Comparison of ENCODE assay signal across 14 cellular contexts in the genomic region with DNA sequence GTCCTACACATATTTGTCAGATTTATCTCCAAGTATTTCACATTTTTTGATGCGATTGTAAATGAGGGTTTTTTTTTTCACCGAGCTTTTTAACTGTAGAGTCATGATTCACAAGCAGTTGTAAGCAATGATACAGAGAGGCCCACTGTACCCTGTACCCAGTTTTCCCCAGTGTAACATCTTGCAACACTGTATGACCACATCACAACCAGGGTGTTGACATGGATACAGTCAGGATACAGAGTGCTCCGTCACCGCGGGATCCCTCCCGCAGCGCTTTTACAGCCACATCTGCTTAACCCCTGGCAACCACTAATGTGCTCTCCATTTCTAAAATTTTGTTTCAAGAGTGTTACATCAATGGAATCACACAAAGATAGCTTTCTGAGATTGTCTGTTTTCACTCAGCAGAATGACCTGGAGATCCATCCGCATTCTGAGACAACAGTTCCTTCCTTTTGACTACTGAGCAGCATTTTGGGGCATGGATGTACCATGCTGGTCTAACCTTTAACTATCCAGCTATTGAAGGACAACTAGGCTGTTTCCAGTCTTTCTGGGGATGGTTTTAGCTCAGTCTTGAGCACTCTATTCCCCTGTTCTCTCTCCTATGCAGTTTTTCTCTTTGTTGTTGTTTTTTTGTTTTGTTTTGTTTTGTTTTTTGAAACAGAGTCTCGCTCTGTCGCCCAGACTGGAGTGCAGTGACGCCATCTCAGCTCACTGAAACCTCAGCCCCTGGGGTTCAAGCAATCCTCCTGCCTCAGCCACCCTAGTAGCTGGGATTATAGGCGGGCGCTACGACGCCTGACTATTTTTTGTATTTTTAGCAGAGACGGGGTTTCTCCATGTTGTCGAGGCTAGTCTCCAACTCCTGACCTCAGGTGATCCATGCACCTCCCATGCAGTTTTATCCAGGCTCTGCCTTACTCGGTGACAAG. TPM values are rescaled to one million over a fixed set of nuclear protein-coding genes. Genes with fewer than 3 reads are reported as not detected.
A peak's percentile ranks its signal among the peaks of the same experiment; 100 is the strongest.
DNase-seq lines count a peak whose midpoint lies in the region; ATAC-seq and TF ChIP-seq lines count a peak whose summit lies in the region.
"Had no signal": no experiment of that assay in that cellular context is flagged by ENCODE, and none has a peak within 500 bp of the region (broad histone marks: within the 10 kb centered on the region; RNA-seq: fewer than 3 reads in every experiment).

No MANE protein-coding gene starts in this region.

- H3K4me3 Mint-ChIP-seq in CD14-positive monocyte: no peak overlapping the region
- H3K4me3 Mint-ChIP-seq: T-helper 1 cell treated with Interleukin-12 subunit alpha and Interleukin-12 subunit beta and Interleukin-4 antibody, amounts not matched to agents 30 μg/mL and 1 μg/mL, for 36 hours had no signal

- H3K4me1 Mint-ChIP-seq in CD14-positive monocyte: no peaks in the 10 kb centered on the region

- ATAC-seq in HG02840 (IDR thresholded peaks at IDR 0.05; ENCODE audit: low FRiP score, unreplicated experiment) (no peak), GM21381 (IDR thresholded peaks at IDR 0.05; ENCODE audit: unreplicated experiment) (no peak), GM21515 (IDR thresholded peaks at IDR 0.05; ENCODE audit: unreplicated experiment) (no peak)
- ATAC-seq: right lobe of liver had no signal

- H4K20me1 ChIP-seq in osteoblast (ENCODE audit: insufficient read depth, low read length): no peaks in the 10 kb centered on the region

- H3K4me1 ChIP-seq in osteoblast (ENCODE audit: insufficient read depth, low read length): peaks cover 11% of the 10 kb centered on the region
- H3K4me1 ChIP-seq: right lobe of liver had no signal

- no peaks in the 10 kb centered on the region for H3K36me3 Mint-ChIP-seq in CD14-positive monocyte

- no peaks in the 10 kb centered on the region for H3K9me3 ChIP-seq in osteoblast (ENCODE audit: low read depth, low read length)
- H3K9me3 ChIP-seq: right lobe of liver had no signal

- no peaks in the 10 kb centered on the region for H3K9me3 Mint-ChIP-seq in CD14-positive monocyte
- H3K9me3 Mint-ChIP-seq: T-helper 1 cell treated with Interleukin-12 subunit alpha and Interleukin-12 subunit beta and Interleukin-4 antibody, amounts not matched to agents 30 μg/mL and 1 μg/mL, for 36 hours had no signal

- no peaks in the 10 kb centered on the region for H3K36me3 ChIP-seq in osteoblast (ENCODE audit: insufficient read depth, low read length)
- H3K36me3 ChIP-seq: right lobe of liver had no signal

- H3K4me3 ChIP-seq in Jurkat, Clone E6-1 (ENCODE audit: low read length): no peak overlapping the region
- no peak overlapping the region for H3K4me3 ChIP-seq in osteoblast (ENCODE audit: insufficient read depth, low read length)
- H3K4me3 ChIP-seq: right lobe of liver had no signal

- no peaks in the 10 kb centered on the region for H3K27me3 ChIP-seq in osteoblast (ENCODE audit: insufficient read depth, low read length)
- H3K27me3 ChIP-seq: right lobe of liver had no signal

- no peak for TF ChIP-seq CTCF in CD14-positive monocyte (IDR thresholded peaks at IDR 0.05)
- TF ChIP-seq CTCF in osteoblast (IDR thresholded peaks at IDR 0.05; ENCODE audit: extremely low read depth, low read depth, low read length): no peak

- H3K27me3 Mint-ChIP-seq in CD14-positive monocyte (ENCODE audit: low read depth in 3 of 3): peaks cover 4 to 7% (median 4%) of the 10 kb centered on the region in 3 donors

- no peak overlapping the region for H3K27ac Mint-ChIP-seq in CD14-positive monocyte
- H3K27ac Mint-ChIP-seq: T-helper 1 cell treated with Interleukin-12 subunit alpha and Interleukin-12 subunit beta and Interleukin-4 antibody, amounts not matched to agents 30 μg/mL and 1 μg/mL, for 36 hours had no signal

- H2AFZ ChIP-seq in osteoblast (ENCODE audit: low read length): peak overlapping the region; percentile 30

- H3K4me2 ChIP-seq in osteoblast (ENCODE audit: insufficient read depth, low read length): peak overlapping the region; percentile 30

- H3K27ac ChIP-seq in osteoblast (ENCODE audit: low read depth, low read length): peak overlapping the region; percentile 68
- H3K27ac ChIP-seq: right lobe of liver had no signal

- DNase-seq in CD14-positive monocyte (ENCODE audit: low spot score) (peak; percentile 39), fibroblast of gingiva (ENCODE audit: low read depth) (peak; percentile 54), osteoblast (ENCODE audit: insufficient read length, low spot score, missing footprints) (peak; percentile 98), LoVo (ENCODE audit: low spot score) (no peak)
- peak; percentile 51 for DNase-seq in Jurkat, Clone E6-1 (ENCODE audit: low read depth, low spot score)
- DNase-seq: activated CD8-positive, alpha-beta memory T cell treated with anti-CD3 and anti-CD28 coated beads, Interleukin-2, amount 50 U/mL, for 48 hours; cerebellar nuclear complex; MM.1S; NCI-H82 had no signal

- no peaks in the 10 kb centered on the region for H3K79me2 ChIP-seq in osteoblast (ENCODE audit: insufficient read depth, low read length)

- intact Hi-C loops in CD14-positive monocyte (cut with micrococcal nuclease): no loop called here

RNA-seq across cellular contexts. Expression of a gene that starts 25.9 kb away (rescaled TPM):
- not detected for polyA plus RNA-seq in CD14-positive monocyte
- not detected for polyA plus RNA-seq in Jurkat, Clone E6-1 (2012; ENCODE audit: insufficient read depth, insufficient read length)
- not detected in 2 replicates for total RNA-seq in osteoblast

RNA-seq across cellular contexts. Expression of a gene that starts 48.4 kb away (rescaled TPM):
- polyA plus RNA-seq in CD14-positive monocyte: under 1 TPM in 1 of 2 donors, not detected in 1; 0.23 TPM
- polyA plus RNA-seq in Jurkat, Clone E6-1 (2012; ENCODE audit: insufficient read depth, insufficient read length): 0.59 TPM
- under 0.01 TPM in 2 replicates for total RNA-seq in osteoblast
